In the genomic region with DNA sequence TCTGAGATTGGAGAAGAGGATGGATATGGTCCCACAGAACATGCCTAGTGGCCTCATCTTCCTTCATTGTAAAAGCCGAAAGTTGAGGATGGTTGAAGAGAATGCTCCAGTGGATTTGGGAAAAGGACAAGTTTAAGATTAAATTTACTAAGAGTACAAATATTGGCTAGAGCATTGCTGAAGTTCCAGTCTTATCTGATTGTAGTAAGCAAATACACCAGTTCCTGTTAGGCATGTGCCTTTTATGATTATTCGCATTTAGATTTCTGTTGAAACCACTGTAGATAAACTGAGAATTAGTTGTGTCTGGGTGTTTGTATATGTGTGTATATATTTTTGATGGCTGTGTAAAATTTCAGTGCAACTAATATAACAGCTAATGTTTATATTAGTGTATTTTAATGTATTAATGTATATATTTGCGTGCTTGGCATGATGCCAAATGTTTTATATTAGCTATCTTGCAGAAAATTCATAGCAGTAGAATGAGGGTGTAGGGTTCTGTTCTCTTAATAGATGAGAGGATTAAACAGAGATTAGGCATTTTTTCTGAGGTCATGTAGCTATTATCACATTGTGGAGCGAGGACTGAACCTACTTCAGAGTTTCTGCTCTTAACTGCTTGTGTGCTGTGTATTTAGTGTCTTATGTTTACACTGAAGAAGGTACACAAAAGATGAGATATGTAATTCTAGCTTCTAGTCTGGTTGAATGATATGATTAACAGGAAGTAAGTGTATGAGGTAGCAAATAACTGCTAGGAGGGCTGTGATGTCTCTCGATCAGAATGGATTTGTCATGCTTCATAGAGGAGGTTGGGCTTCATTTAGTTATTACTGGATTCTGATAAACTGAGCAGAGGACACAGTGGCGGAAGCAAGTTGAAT, we compare ENCODE assay signal across 11 cellular contexts. TPM values are rescaled to one million over a fixed set of nuclear protein-coding genes. Genes with fewer than 3 reads are reported as not detected.
DNase-seq lines count a peak whose midpoint lies in the region; ATAC-seq, FAIRE-seq and TF ChIP-seq lines count a peak whose summit lies in the region.
"Had no signal": no experiment of that assay in that cellular context is flagged by ENCODE, and none has a peak within 500 bp of the region (broad histone marks: within the 10 kb centered on the region; RNA-seq: fewer than 3 reads in every experiment).

No MANE protein-coding gene starts in this region.

- H3K4me3 ChIP-seq in A549 (peak overlapping the region; percentile 4; the same call in 1 of the 3 replicates), fibroblast of the aortic adventitia (ENCODE audit: low read depth, low read length) (no peak overlapping the region), thyroid gland (replicated peaks in 1 of 3) (no peak overlapping the region), stomach (no peak overlapping the region)
- H3K4me3 ChIP-seq: upper lobe of right lung had no signal

- CTCF ChIA-PET in A549 (lab: Yijun Ruan, JAX), result interaction anchor here (1.5 kb wide), 1 partner anchor 199 kb away, joined by 4 read pairs; no protein-coding TSS in a partner anchor

- no peak overlapping the region for H3K4me3 Mint-ChIP-seq in T-helper 2 cell treated with Interferon-gamma antibody and Interleukin-4, amounts not matched to agents 5 μg/mL and 100 μg/mL, for 36 hours

- no peaks in the 10 kb centered on the region for H3K27me3 Mint-ChIP-seq in T-helper 2 cell treated with Interferon-gamma antibody and Interleukin-4, amounts not matched to agents 5 μg/mL and 100 μg/mL, for 36 hours (ENCODE audit: low read depth)

- peak; percentile 95 for FAIRE-seq in A549 (lab: Jason Lieb, UNC)

- TF ChIP-seq EP300 in A549 (IDR thresholded peaks at IDR 0.05), result no peak
- TF ChIP-seq EP300 in stomach (IDR thresholded peaks at IDR 0.05), result no peak

- POLR2A ChIA-PET in A549 (lab: Yijun Ruan, JAX), result interaction anchor here (0.6 to 1.0 kb wide), 2 partner anchors 8 to 29 kb away, joined by 3 to 5 read pairs; a partner anchor contains a TSS

- H3K9me3 ChIP-seq in A549 (no peaks in the 10 kb centered on the region), thyroid gland (no peaks in the 10 kb centered on the region), stomach (no peaks in the 10 kb centered on the region)
- H3K9me3 ChIP-seq: upper lobe of right lung had no signal

- intact Hi-C loops in thyroid gland (cut with DNase I) (no loop called here), stomach (cut with DNase I; ENCODE audit: low total_unique reads) (no loop called here)

- H3K4me2 ChIP-seq in A549, result peak overlapping the region; percentile 65

- peak overlapping the region; percentile 58 for H3K27ac Mint-ChIP-seq in T-helper 2 cell treated with Interferon-gamma antibody and Interleukin-4, amounts not matched to agents 5 μg/mL and 100 μg/mL, for 36 hours

- H3K36me3 ChIP-seq in thyroid gland (peaks cover 44% of the 10 kb centered on the region in 2 donors), stomach (peaks cover 25 to 99% (median 94%) of the 10 kb centered on the region in 4 donors)

- peaks cover 67% of the 10 kb centered on the region for H3K36me3 Mint-ChIP-seq in T-helper 2 cell treated with Interferon-gamma antibody and Interleukin-4, amounts not matched to agents 5 μg/mL and 100 μg/mL, for 36 hours (ENCODE audit: low read depth)

- TF ChIP-seq POLR2A in A549 (IDR thresholded peaks at IDR 0.05; ENCODE audit: low read length) (no peak), thyroid gland (IDR thresholded peaks at IDR 0.05) (no peak), stomach (IDR thresholded peaks at IDR 0.05) (no peak)

- H3K4me1 Mint-ChIP-seq in T-helper 2 cell treated with Interferon-gamma antibody and Interleukin-4, amounts not matched to agents 5 μg/mL and 100 μg/mL, for 36 hours (ENCODE audit: low read depth), result peaks cover 12% of the 10 kb centered on the region

- WGBS in A549 (ENCODE audit: missing lambda C conversion rate), result 23% methylated on average over 6 of the region's 6 CpGs
- WGBS in thyroid gland, 2 donors, result 92 to 94% methylated on average over 6 of the region's 6 CpGs
- 35 to 58% (median 50%) methylated on average over 6 of the region's 6 CpGs for WGBS in stomach, 5 donors

- TF ChIP-seq CTCF in A549 (IDR thresholded peaks at IDR 0.05), result no peak
- TF ChIP-seq CTCF in fibroblast of the aortic adventitia (IDR thresholded peaks at IDR 0.05; ENCODE audit: insufficient read depth, low read length), result no peak
- TF ChIP-seq CTCF in thyroid gland (IDR thresholded peaks at IDR 0.05), result no peak
- no peak for TF ChIP-seq CTCF in stomach (IDR thresholded peaks at IDR 0.05)

- no peaks in the 10 kb centered on the region for H3K9me3 Mint-ChIP-seq in T-helper 2 cell treated with Interferon-gamma antibody and Interleukin-4, amounts not matched to agents 5 μg/mL and 100 μg/mL, for 36 hours

- peaks cover 30% of the 10 kb centered on the region for H3K4me1 ChIP-seq in A549
- no peaks in the 10 kb centered on the region for H3K4me1 ChIP-seq in thyroid gland
- peaks cover 4 to 22% (median 13%) of the 10 kb centered on the region in 4 donors for H3K4me1 ChIP-seq in stomach
- H3K4me1 ChIP-seq: upper lobe of right lung had no signal

- H3K27me3 ChIP-seq in thyroid gland, result no peaks in the 10 kb centered on the region
- H3K27me3 ChIP-seq in stomach, result no peaks in the 10 kb centered on the region
- H3K27me3 ChIP-seq: upper lobe of right lung had no signal

- peak; percentile 12 to 77 for DNase-seq in A549 (ENCODE audit: low read depth in 1 of 2, low spot score in 1 of 2)
- DNase-seq in HCEC 1CT, result peak; percentile 35
- no peak for DNase-seq in T-helper 2 cell treated with Interferon-gamma antibody and Interleukin-4, amounts not matched to agents 5 μg/mL and 100 μg/mL, for 36 hours (ENCODE audit: low spot score)
- DNase-seq in fibroblast of the aortic adventitia (ENCODE audit: low read depth), result peak; percentile 9
- DNase-seq in thyroid gland, result no peak
- DNase-seq in COR-L47 (lab: John Stamatoyannopoulos, UW), result no peak
- no peak for DNase-seq in NCI-H1105 (lab: John Stamatoyannopoulos, UW)
- DNase-seq in stomach, result no peak
- DNase-seq: activated CD8-positive, alpha-beta memory T cell treated with anti-CD3 and anti-CD28 coated beads for 24 hours; effector CD8-positive, alpha-beta T cell; upper lobe of right lung had no signal

- H3K27ac ChIP-seq in A549 (peak overlapping the region in 1 of 2 experiments; percentile 58; a peak in 4 of 6 replicates), thyroid gland (no peak overlapping the region), stomach (no peak overlapping the region)
- H3K27ac ChIP-seq: upper lobe of right lung had no signal

- TF ChIP-seq RAD21 in A549 (conservative IDR thresholded peaks at IDR 0.05 in 1 of 2, IDR thresholded peaks at IDR 0.05 in 1 of 2), result no peak

- peak; percentile 68 to 92; a peak in 5 of 6 replicates for ATAC-seq in A549
- ATAC-seq: upper lobe of right lung had no signal

TF ChIP-seq in A549, 52 proteins besides CTCF, POLR2A, EP300 and RAD21:
- TF ChIP-seq RCOR1 (IDR thresholded peaks at IDR 0.05; ENCODE audit: low read depth, low read length), result no peak
- TF ChIP-seq GATA3 (IDR thresholded peaks at IDR 0.05; ENCODE audit: borderline replicate concordance), result peak; percentile 82
- TF ChIP-seq, protein P1, sequence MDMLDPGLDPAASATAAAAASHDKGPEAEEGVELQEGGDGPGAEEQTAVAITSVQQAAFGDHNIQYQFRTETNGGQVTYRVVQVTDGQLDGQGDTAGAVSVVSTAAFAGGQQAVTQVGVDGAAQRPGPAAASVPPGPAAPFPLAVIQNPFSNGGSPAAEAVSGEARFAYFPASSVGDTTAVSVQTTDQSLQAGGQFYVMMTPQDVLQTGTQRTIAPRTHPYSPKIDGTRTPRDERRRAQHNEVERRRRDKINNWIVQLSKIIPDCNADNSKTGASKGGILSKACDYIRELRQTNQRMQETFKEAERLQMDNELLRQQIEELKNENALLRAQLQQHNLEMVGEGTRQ (IDR thresholded peaks at IDR 0.05), result no peak
- no peak for TF ChIP-seq RARB (CRISPR knock-in tag; IDR thresholded peaks at IDR 0.05)
TF ChIP-seq in A549: peak in this region for 1.

RNA-seq across cellular contexts. Expression of a gene that starts 21.2 kb away (rescaled TPM):
- polyA plus RNA-seq in A549 (2011; rRNA removed) (106 and 202 TPM in 2 replicates), A549 (2017; fragmentation: RNase III; extraction: RNeasy Plus Mini Kit Qiagen cat#74134 plus additional on column Dnase treatment) (155 to 159 TPM (median 158 TPM) in 3 replicates), stomach (10 to 100 TPM; 66.3 to 81.3 (median 80.2) TPM)
- 39.9 and 52.1 TPM in 2 replicates for polyA plus RNA-seq in A549 (2012; cell fraction: cytosol; rRNA removed)
- polyA plus RNA-seq in A549 (2012; cell fraction: nucleus; rRNA removed), result 11.7 and 17.5 TPM in 2 replicates
- 7.6 and 9.9 TPM in 2 replicates for polyA minus RNA-seq in A549 (2011; rRNA and poly(A)+ RNA removed)
- total RNA-seq in fibroblast of the aortic adventitia (ENCODE audit: low replicate concordance) (21.7 and 41.3 TPM in 2 replicates), thyroid gland (10 to 100 TPM; 12.3 to 45.1 (median 40.9) TPM), stomach (10 to 100 TPM in 3 of 5 donors, 1 to 10 TPM in 1, under 1 TPM in 1; 0.58 to 43.3 (median 28.4) TPM)

RNA-seq across cellular contexts. Expression of a gene that starts 22.6 kb away (rescaled TPM):
- polyA plus RNA-seq in A549 (2011; rRNA removed), result 5.7 and 8.8 TPM in 2 replicates
- polyA plus RNA-seq in A549 (2012; cell fraction: cytosol; rRNA removed), result 2.1 TPM in 2 replicates
- polyA plus RNA-seq in A549 (2012; cell fraction: nucleus; rRNA removed), result 3.0 and 4.2 TPM in 2 replicates
- 5.7 to 7.0 TPM (median 6.1 TPM) in 3 replicates for polyA plus RNA-seq in A549 (2017; fragmentation: RNase III; extraction: RNeasy Plus Mini Kit Qiagen cat#74134 plus additional on column Dnase treatment)
- polyA minus RNA-seq in A549 (2011; rRNA and poly(A)+ RNA removed), result 11.6 and 12.3 TPM in 2 replicates
- 12.7 and 13.9 TPM in 2 replicates for total RNA-seq in fibroblast of the aortic adventitia (ENCODE audit: low replicate concordance)
- 10 to 100 TPM in 1 of 4 donors, 1 to 10 TPM in 3; 4.2 to 15.7 (median 7.6) TPM for total RNA-seq in thyroid gland
- 10 to 100 TPM in 1 of 5 donors, 1 to 10 TPM in 4; 2.9 to 15.2 (median 4.0) TPM for total RNA-seq in stomach
- polyA plus RNA-seq in stomach, result 1 to 10 TPM in 2 of 3 donors, under 1 TPM in 1; 0.92 to 3.1 (median 1.8) TPM

RNA-seq across cellular contexts. Expression of a gene that starts 29.2 kb away (rescaled TPM):
- polyA plus RNA-seq in A549 (2011; rRNA removed) (47.3 and 57.5 TPM in 2 replicates), A549 (2017; fragmentation: RNase III; extraction: RNeasy Plus Mini Kit Qiagen cat#74134 plus additional on column Dnase treatment) (24.4 to 25.5 TPM (median 24.5 TPM) in 3 replicates), stomach (10 to 100 TPM in 1 of 3 donors, 1 to 10 TPM in 2; 7.5 to 25.3 (median 9.0) TPM)
- polyA plus RNA-seq in A549 (2012; cell fraction: cytosol; rRNA removed), result 11.9 and 12.0 TPM in 2 replicates
- polyA plus RNA-seq in A549 (2012; cell fraction: nucleus; rRNA removed), result 33.5 and 34.5 TPM in 2 replicates
- 37.6 and 60.2 TPM in 2 replicates for polyA minus RNA-seq in A549 (2011; rRNA and poly(A)+ RNA removed)
- total RNA-seq in fibroblast of the aortic adventitia (ENCODE audit: low replicate concordance) (24.8 and 32.7 TPM in 2 replicates), thyroid gland (10 to 100 TPM; 33.2 to 47.0 (median 37.6) TPM), stomach (100 to 1,000 TPM in 1 of 5 donors, 10 to 100 TPM in 4; 12.5 to 148 (median 43.2) TPM)

Comparison
In these comparisons a context has a peak if more than half of its experiments do, and no peak if none do; other contexts are left out.
1. DNase-seq: peak in A549 (2 of 2), HCEC 1CT (single experiment) and fibroblast of the aortic adventitia (single experiment); none in T-helper 2 cell treated with Interferon-gamma antibody and Interleukin-4, amounts not matched to agents 5 μg/mL and 100 μg/mL, for 36 hours (single experiment), thyroid gland (0 of 2), COR-L47 (single experiment), NCI-H1105 (single experiment) and stomach (single experiment).